In genomic region chr1:44835738-44836675, GRCh38 we compare ENCODE assay signal across 8 cellular contexts. TPM values are rescaled to one million over a fixed set of nuclear protein-coding genes. Genes with fewer than 3 reads are reported as not detected.
DNase-seq lines count a peak whose midpoint lies in the region; ATAC-seq and TF ChIP-seq lines count a peak whose summit lies in the region.

No MANE protein-coding gene starts in this region.

- H3K27ac ChIP-seq in gastrocnemius medialis, result no peak overlapping the region

- intact Hi-C loops in gastrocnemius medialis (cut with DNase I; ENCODE audit: low total_unique reads), result loop anchor here (5.0 to 10.0 kb wide), 3 partner anchors 49 to 466 kb away; partner anchors contain the start of genes BEST4, HECTD3 and UROD

- H3K4me1 ChIP-seq in HAP-1 (no peaks in the 10 kb centered on the region), gastrocnemius medialis (no peaks in the 10 kb centered on the region)

- H3K4me3 ChIP-seq in HAP-1, result no peak overlapping the region
- no peak overlapping the region for H3K4me3 ChIP-seq in gastrocnemius medialis

- no peaks in the 10 kb centered on the region for H3K36me3 ChIP-seq in HAP-1 (replicated peaks)
- no peaks in the 10 kb centered on the region for H3K36me3 ChIP-seq in gastrocnemius medialis

- in situ Hi-C loops in HAP-1 (cut with MboI; ENCODE audit: low sequenced_read_pairs), result loop anchor here (5.0 to 10.0 kb wide), 3 partner anchors 176 to 659 kb away; partner anchors contain the start of genes HECTD3, TESK2 and UROD
- in situ Hi-C loops in gastrocnemius medialis (cut with MboI; ENCODE audit: low sequenced_read_pairs in 4 of 4), result loop anchor here in 1 of 4 donors (10.0 kb wide), 1 partner anchor 51 kb away; the partner anchor contains the start of gene BEST4

- peak; percentile 57 to 77 for ATAC-seq in gastrocnemius medialis
- no peak for ATAC-seq in HG03097 (IDR thresholded peaks at IDR 0.05; ENCODE audit: low FRiP score, unreplicated experiment)

- peak; percentile 76 for DNase-seq in DMS153 (lab: John Stamatoyannopoulos, UW)
- peak; percentile 75 to 96 for DNase-seq in HAP-1 (ENCODE audit: low spot score in 2 of 2)
- peak; percentile 89 for DNase-seq in NCI-H2029 (lab: John Stamatoyannopoulos, UW)
- DNase-seq in T-helper 2 cell, result peak; percentile 47 to 88 (median 74)
- DNase-seq in amniotic stem cell (lab: John Stamatoyannopoulos, UW), result peak; percentile 82
- DNase-seq in hepatic stellate cell (ENCODE audit: low spot score), result peak; percentile 79
- peak; percentile 39 to 63 for DNase-seq in gastrocnemius medialis

- H3K9me3 ChIP-seq in HAP-1, result no peaks in the 10 kb centered on the region
- H3K9me3 ChIP-seq in gastrocnemius medialis, result no peaks in the 10 kb centered on the region

- H3K27me3 ChIP-seq in HAP-1 (ENCODE audit: low read depth) (no peaks in the 10 kb centered on the region), gastrocnemius medialis (no peaks in the 10 kb centered on the region)

- no peak for TF ChIP-seq POLR2A in gastrocnemius medialis (IDR thresholded peaks at IDR 0.05)

- peak; percentile 56 to 87 (median 69) for TF ChIP-seq CTCF in gastrocnemius medialis (IDR thresholded peaks at IDR 0.05 in 4 of 5, conservative IDR thresholded peaks at IDR 0.05 in 1 of 5)

RNA-seq across cellular contexts. Expression of gene PTCH2, which starts 7.0 kb away (rescaled TPM):
- total RNA-seq in gastrocnemius medialis, result under 1 TPM; 0.10 to 0.56 (median 0.20) TPM

RNA-seq across cellular contexts. Expression of gene BTBD19, which starts 27.7 kb away (rescaled TPM):
- 1 to 10 TPM in 1 of 4 donors, under 1 TPM in 2, not detected in 1; 0.71 to 1.4 (median 0.91) TPM for total RNA-seq in gastrocnemius medialis

RNA-seq across cellular contexts. Expression of gene DYNLT4, which starts 28.9 kb away (rescaled TPM):
- total RNA-seq in gastrocnemius medialis, result not detected

RNA-seq across cellular contexts. Expression of gene PLK3, which starts 35.8 kb away (rescaled TPM):
- 1 to 10 TPM; 1.6 to 4.3 (median 3.6) TPM for total RNA-seq in gastrocnemius medialis

RNA-seq across cellular contexts. Expression of gene BEST4, which starts 48.0 kb away (rescaled TPM):
- under 1 TPM in 1 of 4 donors, not detected in 3; 0.32 TPM for total RNA-seq in gastrocnemius medialis
